Comparison of ENCODE assay signal across 8 cellular contexts in genomic region chr19:12790628-12791344, GRCh38. TPM values are rescaled to one million over a fixed set of nuclear protein-coding genes. Genes with fewer than 3 reads are reported as not detected.
DNase-seq lines count a peak whose midpoint lies in the region; ATAC-seq and TF ChIP-seq lines count a peak whose summit lies in the region.

No MANE protein-coding gene starts in this region.

- peaks cover 3% of the 10 kb centered on the region for H3K4me1 ChIP-seq in right cardiac atrium (ENCODE audit: control insufficient read depth, insufficient read depth, low read length)
- H3K4me1 ChIP-seq in spleen: peaks cover 36 to 77% (median 67%) of the 10 kb centered on the region in 6 donors

- H3K27me3 ChIP-seq in right cardiac atrium (ENCODE audit: control insufficient read depth, insufficient read depth) (no peaks in the 10 kb centered on the region), spleen (replicated peaks in 1 of 7) (peaks cover 0 to 5% (median 0%) of the 10 kb centered on the region in 7 donors)

- no peaks in the 10 kb centered on the region for H3K27me3 Mint-ChIP-seq in activated B cell treated with CpG ODN at 0.5 μM for 24 hours

- H3K4me3 Mint-ChIP-seq in activated B cell treated with CpG ODN at 0.5 μM for 24 hours: peak overlapping the region; percentile 96

- H3K9me3 Mint-ChIP-seq in activated B cell treated with CpG ODN at 0.5 μM for 24 hours: no peaks in the 10 kb centered on the region

- no peak for TF ChIP-seq CTCF in activated B cell treated with CpG ODN at 0.5 μM for 24 hours (IDR thresholded peaks at IDR 0.05)
- no peak for TF ChIP-seq CTCF in spleen (IDR thresholded peaks at IDR 0.05 in 8 of 11, conservative IDR thresholded peaks at IDR 0.05 in 3 of 11)

- 2% methylated on average over 22 of the region's 22 CpGs for WGBS in right cardiac atrium
- WGBS in spleen, 5 donors: 1 to 2% (median 2%) methylated on average over 13 to 22 of the region's 22 CpGs

- DNase-seq in HCEC 1CT (peak; percentile 11), activated B cell treated with CpG ODN at 0.5 μM for 24 hours (no peak), right cardiac atrium (peak in 1 of 3 donors; percentile 28), spleen (no peak), kidney tubule cell (ENCODE audit: low spot score) (no peak), NCI-H1417 treated with DMSO at 0.1 percent for 48 hours (lab: John Stamatoyannopoulos, UW) (no peak)
- DNase-seq in stimulated activated naive CD4-positive, alpha-beta T cell treated with Interleukin-2 at 50 U/mL for 16 hours (lab: John Stamatoyannopoulos, UW): no peak

- H3K4me3 ChIP-seq in right cardiac atrium (ENCODE audit: low read length) (peak overlapping the region; percentile 41), spleen (peak overlapping the region; percentile 72 to 96 (median 88))

- CTCF ChIA-PET in activated B cell treated with CpG ODN at 0.5 μM for 24 hours (lab: Charles Lee): interaction anchor here (3.6 to 11.4 kb wide), 3 partner anchors 8 to 27 kb away, joined by 19 to 280 read pairs (median 278); partner anchors contain the start of gene HOOK2

- peak overlapping the region; percentile 98 for H3K27ac ChIP-seq in right cardiac atrium (ENCODE audit: low read length)
- H3K27ac ChIP-seq in spleen: peak overlapping the region; percentile 97 to 100 (median 100)

- H3K36me3 ChIP-seq in spleen: no peaks in the 10 kb centered on the region

- intact Hi-C loops in activated B cell treated with CpG ODN at 0.5 μM for 24 hours (cut with micrococcal nuclease) (loop anchor here (1.0 to 5.0 kb wide), 3 partner anchors 8 to 312 kb away; partner anchors contain the start of genes LYL1, ZNF490 and ZNF791), right cardiac atrium (cut with DNase I) (no loop called here), spleen (cut with DNase I; ENCODE audit: low total_unique reads) (no loop called here)

- ATAC-seq in activated B cell treated with CpG ODN at 0.5 μM for 24 hours (ENCODE audit: low read depth) (no peak), right cardiac atrium (no peak), HG02938 (IDR thresholded peaks at IDR 0.05; ENCODE audit: unreplicated experiment) (no peak)

- H3K27ac Mint-ChIP-seq in activated B cell treated with CpG ODN at 0.5 μM for 24 hours: peak overlapping the region; percentile 97

- POLR2A ChIA-PET in activated B cell treated with CpG ODN at 0.5 μM for 24 hours (lab: Charles Lee): interaction anchor here (0.6 to 13.2 kb wide), 24 partner anchors 10 to 1025 kb away, joined by 3 to 909 read pairs (median 7); partner anchors contain the start of genes DHPS, FARSA, FBXW9 and GET3

- TF ChIP-seq POLR2A in spleen (IDR thresholded peaks at IDR 0.05): no peak

- H3K4me1 Mint-ChIP-seq in activated B cell treated with CpG ODN at 0.5 μM for 24 hours: peaks cover 56% of the 10 kb centered on the region

- H3K36me3 Mint-ChIP-seq in activated B cell treated with CpG ODN at 0.5 μM for 24 hours (ENCODE audit: low read depth): peaks cover 18% of the 10 kb centered on the region

- no peaks in the 10 kb centered on the region for H3K9me3 ChIP-seq in right cardiac atrium (ENCODE audit: control insufficient read depth, low read length)
- H3K9me3 ChIP-seq in spleen: no peaks in the 10 kb centered on the region

RNA-seq across cellular contexts. Expression of gene JUNB, which starts 0.5 kb away (rescaled TPM):
- 127 and 132 TPM in 2 replicates for total RNA-seq in activated B cell treated with CpG ODN at 0.5 μM for 24 hours
- 100 to 1,000 TPM in 1 of 4 donors, 10 to 100 TPM in 3; 29.9 to 209 (median 51.9) TPM for total RNA-seq in right cardiac atrium
- polyA plus RNA-seq in right cardiac atrium: 156 TPM
- total RNA-seq in spleen: 100 to 1,000 TPM; 102 to 363 (median 189) TPM
- 100 to 1,000 TPM in 1 of 3 donors, 10 to 100 TPM in 2; 57.5 to 118 (median 64.0) TPM for polyA plus RNA-seq in spleen

RNA-seq across cellular contexts. Expression of gene PRDX2, which starts 10.8 kb away (rescaled TPM):
- total RNA-seq in activated B cell treated with CpG ODN at 0.5 μM for 24 hours (53.1 and 55.6 TPM in 2 replicates), right cardiac atrium (100 to 1,000 TPM; 595 to 772 (median 666) TPM), spleen (100 to 1,000 TPM in 6 of 7 donors, 10 to 100 TPM in 1; 97.9 to 203 (median 140) TPM)
- polyA plus RNA-seq in right cardiac atrium (834 TPM), spleen (100 to 1,000 TPM in 2 of 3 donors, 10 to 100 TPM in 1; 78.3 to 123 (median 108) TPM)

RNA-seq across cellular contexts. Expression of gene THSD8, which starts 11.1 kb away (rescaled TPM):
- total RNA-seq in activated B cell treated with CpG ODN at 0.5 μM for 24 hours (2.3 and 5.9 TPM in 2 replicates), right cardiac atrium (1 to 10 TPM; 2.2 to 3.6 (median 3.0) TPM), spleen (1 to 10 TPM in 4 of 7 donors, not detected in 3; 1.1 to 4.8 (median 3.4) TPM)
- polyA plus RNA-seq in right cardiac atrium (2.5 TPM), spleen (1 to 10 TPM; 5.2 to 9.1 (median 5.7) TPM)

RNA-seq across cellular contexts. Expression of gene HOOK2, which starts 15.4 kb away (rescaled TPM):
- 13.4 and 21.2 TPM in 2 replicates for total RNA-seq in activated B cell treated with CpG ODN at 0.5 μM for 24 hours
- total RNA-seq in right cardiac atrium: 10 to 100 TPM in 2 of 4 donors, 1 to 10 TPM in 2; 9.3 to 22.9 (median 13.4) TPM
- 18.0 TPM for polyA plus RNA-seq in right cardiac atrium
- total RNA-seq in spleen: 10 to 100 TPM; 14.8 to 27.4 (median 25.2) TPM
- polyA plus RNA-seq in spleen: 10 to 100 TPM in 2 of 3 donors, 1 to 10 TPM in 1; 7.1 to 24.3 (median 20.5) TPM

RNA-seq across cellular contexts. Expression of gene RNASEH2A, which starts 15.6 kb away (rescaled TPM):
- total RNA-seq in activated B cell treated with CpG ODN at 0.5 μM for 24 hours (13.4 and 22.1 TPM in 2 replicates), right cardiac atrium (1 to 10 TPM; 2.6 to 4.6 (median 3.7) TPM), spleen (10 to 100 TPM in 6 of 7 donors, 1 to 10 TPM in 1; 9.8 to 15.9 (median 11.7) TPM)
- polyA plus RNA-seq in right cardiac atrium (3.5 TPM), spleen (10 to 100 TPM in 2 of 3 donors, 1 to 10 TPM in 1; 4.4 to 12.2 (median 11.4) TPM)
